In genomic region chr2:149527998-149528775, GRCh38 we compare ENCODE assay signal across 17 cellular contexts.
"Had no signal": no experiment of that assay in that cellular context is flagged by ENCODE, and none has a peak within 500 bp of the region (broad histone marks: within the 10 kb centered on the region; RNA-seq: fewer than 3 reads in every experiment).

No MANE protein-coding gene starts in this region.

- H3K27ac ChIP-seq: ascending aorta, prostate gland, right lobe of liver, spleen, upper lobe of left lung had no signal

- H3K27ac Mint-ChIP-seq: activated CD4-positive, alpha-beta memory T cell treated with anti-CD3 and anti-CD28 coated beads for 36 hours; activated CD8-positive, alpha-beta memory T cell treated with anti-CD3 and anti-CD28 coated beads, Interleukin-2, amount 10 ng/mL, durations not matched to agents 7 days and 5 days; activated naive CD4-positive, alpha-beta T cell treated with anti-CD3 and anti-CD28 coated beads for 36 hours; activated T-helper 2 cell treated with anti-CD3 and anti-CD28 coated beads, Interferon-gamma antibody, Interleukin-2, Interleukin-4, amounts not matched to agents 10 μg/mL and 5 μg/mL and 100 μg/mL, durations not matched to agents 14 hours and 24 hours and 36 hours; stimulated activated naive CD8-positive, alpha-beta T cell treated with anti-CD3 and anti-CD28 coated beads, Interleukin-15, Interleukin-2, amounts not matched to agents 100 ng/mL and 50 ng/mL, for 24 hours had no signal

- H3K9me3 Mint-ChIP-seq: activated T-helper 2 cell treated with anti-CD3 and anti-CD28 coated beads, Interferon-gamma antibody, Interleukin-2, Interleukin-4, amounts not matched to agents 10 μg/mL and 5 μg/mL and 100 μg/mL, durations not matched to agents 14 hours and 24 hours and 36 hours; stimulated activated naive CD8-positive, alpha-beta T cell treated with anti-CD3 and anti-CD28 coated beads, Interleukin-15, Interleukin-2, amounts not matched to agents 100 ng/mL and 50 ng/mL, for 24 hours had no signal

- H3K4me3 ChIP-seq: ascending aorta, prostate gland, right lobe of liver, spleen, upper lobe of left lung had no signal

- H3K27me3 ChIP-seq: ascending aorta, right lobe of liver, upper lobe of left lung had no signal

- H3K36me3 ChIP-seq: ascending aorta, prostate gland, right lobe of liver, spleen, upper lobe of left lung had no signal

- H3K36me3 Mint-ChIP-seq: activated CD4-positive, alpha-beta memory T cell treated with anti-CD3 and anti-CD28 coated beads for 36 hours; activated CD8-positive, alpha-beta memory T cell treated with anti-CD3 and anti-CD28 coated beads, Interleukin-2, amount 10 ng/mL, durations not matched to agents 7 days and 5 days had no signal

- H3K4me1 Mint-ChIP-seq: activated CD8-positive, alpha-beta memory T cell treated with anti-CD3 and anti-CD28 coated beads, Interleukin-2, amount 10 ng/mL, durations not matched to agents 7 days and 5 days had no signal

- ATAC-seq: activated CD8-positive, alpha-beta memory T cell treated with anti-CD3 and anti-CD28 coated beads, Interleukin-2, amount 10 ng/mL, durations not matched to agents 7 days and 5 days; esophagus mucosa; left ventricle myocardium superior; right lobe of liver had no signal

- H3K4me3 Mint-ChIP-seq: activated CD4-positive, alpha-beta memory T cell treated with anti-CD3 and anti-CD28 coated beads for 36 hours; activated CD8-positive, alpha-beta memory T cell treated with anti-CD3 and anti-CD28 coated beads, Interleukin-2, amount 10 ng/mL, durations not matched to agents 7 days and 5 days; activated naive CD4-positive, alpha-beta T cell treated with anti-CD3 and anti-CD28 coated beads for 36 hours; nephron; stimulated activated naive CD8-positive, alpha-beta T cell treated with anti-CD3 and anti-CD28 coated beads, Interleukin-15, Interleukin-2, amounts not matched to agents 100 ng/mL and 50 ng/mL, for 24 hours had no signal

- H3K9me3 ChIP-seq: ascending aorta, prostate gland, right lobe of liver, upper lobe of left lung had no signal

- H3K4me1 ChIP-seq: ascending aorta, prostate gland, right lobe of liver, spleen, upper lobe of left lung had no signal

- DNase-seq: activated CD4-positive, alpha-beta memory T cell treated with anti-CD3 and anti-CD28 coated beads for 36 hours; activated CD8-positive, alpha-beta memory T cell treated with anti-CD3 and anti-CD28 coated beads, Interleukin-2, amount 10 ng/mL, durations not matched to agents 7 days and 5 days; activated naive CD4-positive, alpha-beta T cell treated with anti-CD3 and anti-CD28 coated beads for 36 hours; activated T-cell treated with anti-CD3 and anti-CD28 coated beads, Interleukin-2, amount 50 U/mL, for 1 hour; hippocampal formation; kidney; left ventricle myocardium superior; right lobe of liver; spleen; T-helper 1 cell; upper lobe of left lung had no signal
